ENCODE assay signal across 8 cellular contexts in genomic region chr15:75452364-75452967, GRCh38.
DNase-seq lines count a peak whose midpoint lies in the region; ATAC-seq lines count a peak whose summit lies in the region.

No MANE protein-coding gene starts in this region.

- DNase-seq in NCI-H187 treated with DMSO at 0.1 percent for 48 hours (lab: John Stamatoyannopoulos, UW) (peak; percentile 2), NCI-H187 (lab: John Stamatoyannopoulos, UW) (no peak), NCI-H345 (lab: John Stamatoyannopoulos, UW) (peak; percentile 77), cerebellar cortex (ENCODE audit: low spot score) (peak; percentile 95), kidney glomerular epithelial cell (lab: John Stamatoyannopoulos, UW) (peak; percentile 77)
- peak; percentile 66 for DNase-seq in activated CD4-positive, CD25-positive, alpha-beta regulatory T cell treated with anti-CD3 and anti-CD28 coated beads, Interleukin-2, amount 50 U/mL, for 16 hours (ENCODE audit: low read depth, low spot score)
- peak; percentile 67 to 78 for DNase-seq in stimulated activated CD4-positive, alpha-beta T cell treated with anti-CD3 and anti-CD28 coated beads, Interleukin-15, amount 100 ng/mL, for 48 hours (ENCODE audit: low read depth in 2 of 2)

- no peak for ATAC-seq in GM19397 (IDR thresholded peaks at IDR 0.05; ENCODE audit: unreplicated experiment)

Comparison
In these comparisons a context has a peak if more than half of its experiments do, and no peak if none do; other contexts are left out.
1. DNase-seq: peak in NCI-H187 treated with DMSO at 0.1 percent for 48 hours (single experiment), NCI-H345 (single experiment), activated CD4-positive, CD25-positive, alpha-beta regulatory T cell treated with anti-CD3 and anti-CD28 coated beads, Interleukin-2, amount 50 U/mL, for 16 hours (single experiment), cerebellar cortex (single experiment), kidney glomerular epithelial cell (single experiment) and stimulated activated CD4-positive, alpha-beta T cell treated with anti-CD3 and anti-CD28 coated beads, Interleukin-15, amount 100 ng/mL, for 48 hours (2 of 2); none in NCI-H187 (0 of 2).